12 cellular contexts compared by ENCODE assay signal in genomic region chr5:141529873-141530272, GRCh38. TPM values are rescaled to one million over a fixed set of nuclear protein-coding genes. Genes with fewer than 3 reads are reported as not detected.
DNase-seq lines count a peak whose midpoint lies in the region; ATAC-seq, FAIRE-seq and TF ChIP-seq lines count a peak whose summit lies in the region.
"Had no signal": no experiment of that assay in that cellular context is flagged by ENCODE, and none has a peak within 500 bp of the region (broad histone marks: within the 10 kb centered on the region; RNA-seq: fewer than 3 reads in every experiment).

No MANE protein-coding gene starts in this region.

- H3K9me3 ChIP-seq in GM12878 (replicated peaks; ENCODE audit: control insufficient read depth, insufficient read depth, low read length) (no peaks in the 10 kb centered on the region), thoracic aorta (no peaks in the 10 kb centered on the region), PC-9 (ENCODE audit: insufficient read depth, low read depth) (no peaks in the 10 kb centered on the region)

- H3F3A ChIP-seq in PC-9 (ENCODE audit: insufficient read depth, low read depth), result peaks cover 26% of the 10 kb centered on the region

- no peak for TF ChIP-seq CTCF in GM12878 (IDR thresholded peaks at IDR 0.05 in 2 of 3, conservative IDR thresholded peaks at IDR 0.05 in 1 of 3; ENCODE audit: control insufficient read depth in 2 of 3, extremely low read depth in 1 of 3, insufficient read depth in 1 of 3, low read depth in 3 of 3, low read length in 3 of 3)
- TF ChIP-seq CTCF in thoracic aorta (IDR thresholded peaks at IDR 0.05), result no peak
- no peak for TF ChIP-seq CTCF in PC-9 (conservative IDR thresholded peaks at IDR 0.05)

- intact Hi-C loops in GM12878 (cut with micrococcal nuclease; ENCODE audit: unreplicated experiment), result loop anchor here (1.0 kb wide), 1 partner anchor 16 kb away; no protein-coding TSS in a partner anchor
- intact Hi-C loops in PC-9 (cut with micrococcal nuclease; ENCODE audit: unreplicated experiment), result loop anchor here (10.0 kb wide), 1 partner anchor 205 kb away; the partner anchor contains the start of gene TAF7

- no peak for TF ChIP-seq EP300 in GM12878 (IDR thresholded peaks at IDR 0.05; ENCODE audit: borderline replicate concordance in 1 of 2, control insufficient read depth in 1 of 2, low read depth in 2 of 2, low read length in 2 of 2)

- TSS peak; percentile 51 for BruUV-seq in GM12878 (replicated peaks; lab: Mats Ljungman, UMichigan)
- no TSS peak for BruUV-seq in PC-9 (replicated peaks; lab: Mats Ljungman, UMichigan)

- H3K4me3 ChIP-seq in GM12878, result no peak overlapping the region
- H3K4me3 ChIP-seq in thoracic aorta, result no peak overlapping the region
- no peak overlapping the region for H3K4me3 ChIP-seq in PC-9

- no peak overlapping the region for H3K4me3 Mint-ChIP-seq in T-cell
- H3K4me3 Mint-ChIP-seq: activated naive CD4-positive, alpha-beta T cell treated with anti-CD3 and anti-CD28 coated beads, Interleukin-2, amount 50 U/mL, for 24 hours had no signal

- no peaks in the 10 kb centered on the region for H3K9me2 ChIP-seq in PC-9 (ENCODE audit: insufficient read depth)

- H3K36me3 ChIP-seq in GM12878 (ENCODE audit: control insufficient read depth in 2 of 2, insufficient read depth in 2 of 2, low read length in 1 of 2) (peaks cover 9 to 37% of the 10 kb centered on the region in 2 experiments), thoracic aorta (peaks cover 12% of the 10 kb centered on the region), PC-9 (ENCODE audit: low read depth) (peaks cover 29% of the 10 kb centered on the region; the same call in 1 of the 2 replicates)

- H3K9ac ChIP-seq in GM12878 (ENCODE audit: control insufficient read depth, insufficient read depth, low read length), result no peak overlapping the region

- RAD21 ChIA-PET in GM12878 (lab: Charles Lee; ENCODE audit: unreplicated experiment), result interaction anchor here (0.7 to 6.1 kb wide), 4 partner anchors 19 to 106 kb away, joined by 3 to 54 read pairs (median 13); partner anchors contain the start of genes PCDHGA12 and PCDHGC3

- no peak for TF ChIP-seq RAD21 in GM12878 (IDR thresholded peaks at IDR 0.05; ENCODE audit: insufficient read depth, low read depth, low read length)

- in situ Hi-C loops in GM12878 (cut with MboI), result loop anchor here (5.0 kb wide), 1 partner anchor 53 kb away; the partner anchor contains the start of gene PCDHGC3

- FAIRE-seq in GM12878 (lab: Jason Lieb, UNC), result peak; percentile 35

- POLR2A ChIA-PET in GM12878 (lab: Charles Lee) (no interaction called here), PC-9 (lab: Charles Lee; ENCODE audit: unreplicated experiment) (no interaction called here), T-cell (lab: Charles Lee) (no interaction called here)

- H3K4me1 Mint-ChIP-seq in T-cell, result peaks cover 11 to 15% (median 13%) of the 10 kb centered on the region in 3 donors

- CTCF ChIA-PET in GM12878 (lab: Yijun Ruan, JAX) (interaction anchor here (0.6 to 11.2 kb wide), 9 partner anchors 16 to 117 kb away, joined by 3 to 194 read pairs (median 14); partner anchors contain the start of genes PCDHGA10, PCDHGA11, PCDHGA12 and PCDHGB7), PC-9 (lab: Charles Lee) (no interaction called here), T-cell (lab: Charles Lee) (no interaction called here)

- no peaks in the 10 kb centered on the region for H3K79me2 ChIP-seq in GM12878 (ENCODE audit: control insufficient read depth, insufficient read depth, low read length)
- no peaks in the 10 kb centered on the region for H3K79me2 ChIP-seq in PC-9 (ENCODE audit: low read depth)

- H3K27me3 Mint-ChIP-seq in T-cell, result no peaks in the 10 kb centered on the region
- H3K27me3 Mint-ChIP-seq: activated naive CD4-positive, alpha-beta T cell treated with anti-CD3 and anti-CD28 coated beads, Interleukin-2, amount 50 U/mL, for 24 hours had no signal

- H2AFZ ChIP-seq in GM12878 (ENCODE audit: control insufficient read depth, low read depth, low read length), result no peak overlapping the region
- no peak overlapping the region for H2AFZ ChIP-seq in PC-9

- peaks cover 33% of the 10 kb centered on the region for H3K36me3 Mint-ChIP-seq in T-cell

- TF ChIP-seq POLR2A in GM12878 (IDR thresholded peaks at IDR 0.05; ENCODE audit: low read depth, low read length), result no peak

- peak overlapping the region; percentile 23 for H3K27ac ChIP-seq in GM12878 (ENCODE audit: control insufficient read depth, insufficient read depth)
- peak overlapping the region; percentile 72 to 74 for H3K27ac ChIP-seq in thoracic aorta
- H3K27ac ChIP-seq in PC-9, result no peak overlapping the region

- SMC1A ChIA-PET in GM12878 (lab: Charles Lee; ENCODE audit: uncharacterized antibody, unreplicated experiment), result interaction anchor here (0.7 to 13.7 kb wide), 8 partner anchors 8 to 160 kb away, joined by 3 to 176 read pairs (median 8); partner anchors contain the start of genes PCDHGA10, PCDHGB3 and PCDHGC3

- H4K20me1 ChIP-seq in GM12878 (ENCODE audit: control insufficient read depth, insufficient read depth) (no peaks in the 10 kb centered on the region), PC-9 (ENCODE audit: insufficient read depth) (no peaks in the 10 kb centered on the region)

- WGBS in GM12878 (ENCODE audit: insufficient coverage, insufficient replicate concordance, low lambda C conversion rate, missing lambda C conversion rate), result 1% methylated on average over 7 of the region's 7 CpGs

- no peak for DNase-seq in GM12878 (ENCODE audit: low read depth, low spot score)
- no peak for DNase-seq in thoracic aorta (ENCODE audit: low spot score)
- DNase-seq in PC-9, result no peak
- DNase-seq in T-cell, result no peak
- no peak for DNase-seq in SIG-M5 treated with dmso at 0.1 percent for 504 hours (lab: John Stamatoyannopoulos, UW; ENCODE audit: unreplicated experiment)
- DNase-seq: DMS 273 treated with DMSO at 0.1 percent for 48 hours, NCI-H2227 treated with DMSO at 0.1 percent for 48 hours, SHP77 treated with DMSO at 0.1 percent for 48 hours had no signal

- H3K4me1 ChIP-seq in GM12878 (ENCODE audit: control insufficient read depth, insufficient read depth, low read length) (peaks cover 34% of the 10 kb centered on the region), thoracic aorta (ENCODE audit: control insufficient read depth in 1 of 2, low read depth in 2 of 2) (peaks cover 11 to 27% of the 10 kb centered on the region in 2 donors), PC-9 (replicated peaks; ENCODE audit: insufficient read depth) (no peaks in the 10 kb centered on the region)

- H3K9me3 Mint-ChIP-seq in T-cell, result no peaks in the 10 kb centered on the region
- H3K9me3 Mint-ChIP-seq: activated naive CD4-positive, alpha-beta T cell treated with anti-CD3 and anti-CD28 coated beads, Interleukin-2, amount 50 U/mL, for 24 hours had no signal

- ATAC-seq in GM18909 (IDR thresholded peaks at IDR 0.05; ENCODE audit: poor library complexity, unreplicated experiment) (peak; percentile 46), HG02840 (IDR thresholded peaks at IDR 0.05; ENCODE audit: low FRiP score, unreplicated experiment) (peak; percentile 45), GM12878 (peak; percentile 62), thoracic aorta (ENCODE audit: insufficient number of reproducible peaks, low FRiP score, low read depth) (no peak), T-cell (replicated peaks in 1 of 4) (no peak)

- H3K4me2 ChIP-seq in GM12878 (ENCODE audit: control insufficient read depth, insufficient read depth), result peak overlapping the region; percentile 69
- H3K4me2 ChIP-seq in PC-9, result no peak overlapping the region

- H3K27me3 ChIP-seq in GM12878 (replicated peaks in 1 of 2; ENCODE audit: control insufficient read depth in 2 of 2, insufficient read depth in 2 of 2, low read length in 1 of 2) (no peaks in the 10 kb centered on the region), thoracic aorta (replicated peaks; ENCODE audit: insufficient read depth) (no peaks in the 10 kb centered on the region), PC-9 (ENCODE audit: insufficient read depth, low read depth) (no peaks in the 10 kb centered on the region)

- no peak overlapping the region for H3K27ac Mint-ChIP-seq in T-cell

RNA-seq across cellular contexts. Expression of gene PCDHGC5, which starts 41.0 kb away (rescaled TPM):
- total RNA-seq in GM12878 (2013; cell fraction: nucleolus; rRNA removed), result 4.6 and 4.9 TPM in 2 replicates
- total RNA-seq in GM12878 (2014; rRNA removed) (0.62 and 0.93 TPM in 2 replicates), GM12878 (2014; rRNA removed; fragmentation: Illumina TruSeq; extraction: Trizol) (0.46 and 0.58 TPM in 2 replicates), GM12878 (2021) (0.72 and 0.87 TPM in 2 replicates), thoracic aorta (1 to 10 TPM; 5.7 to 6.9 TPM), PC-9 (2021) (not detected in 2 replicates), T-cell (not detected)
- 0.08 TPM for polyA plus RNA-seq in GM12878 (2011; ENCODE audit: low read depth)
- polyA plus RNA-seq in GM12878 (2011; rRNA removed) (0.05 TPM in 1 of 2 replicates, not detected in the other), GM12878 (2014; fragmentation: Illumina TruSeq; extraction: Trizol) (0.14 and 0.15 TPM in 2 replicates), GM12878 (2014; fragmentation: Nextera tagmentation; extraction: Ambion mirVana) (not detected), GM12878 (2014; rRNA removed) (0.20 and 0.29 TPM in 2 replicates), GM12878 (2016; fragmentation: Nextera tagmentation; extraction: Ambion mirVana) (under 1 TPM; 0.05 to 0.06 TPM)
- not detected in 2 replicates for polyA plus RNA-seq in GM12878 (2011; cell fraction: cytosol; rRNA removed)
- polyA plus RNA-seq in GM12878 (2011; cell fraction: nucleus; rRNA removed), result 0.33 and 0.41 TPM in 2 replicates
- 0.05 and 0.06 TPM in 2 replicates for polyA plus RNA-seq in GM12878 (2012)
- 0.51 and 1.1 TPM in 2 replicates for polyA minus RNA-seq in GM12878 (2011; rRNA and poly(A)+ RNA removed)
- polyA minus RNA-seq in GM12878 (2011; cell fraction: cytosol; rRNA and poly(A)+ RNA removed), result 0.31 TPM in 1 of 2 replicates, not detected in the other
- 1.1 and 2.2 TPM in 2 replicates for polyA minus RNA-seq in GM12878 (2011; cell fraction: nucleus; rRNA and poly(A)+ RNA removed)
- total RNA-seq: mononuclear cell had no signal

RNA-seq across cellular contexts. Expression of gene PCDHGC4, which starts 45.0 kb away (rescaled TPM):
- 5.5 and 6.1 TPM in 2 replicates for total RNA-seq in GM12878 (2013; cell fraction: nucleolus; rRNA removed)
- 0.82 and 1.2 TPM in 2 replicates for total RNA-seq in GM12878 (2014; rRNA removed)
- 1.0 TPM in 2 replicates for total RNA-seq in GM12878 (2014; rRNA removed; fragmentation: Illumina TruSeq; extraction: Trizol)
- 1.1 TPM in 2 replicates for total RNA-seq in GM12878 (2021)
- 0.07 TPM for polyA plus RNA-seq in GM12878 (2011; ENCODE audit: low read depth)
- 0.03 and 0.04 TPM in 2 replicates for polyA plus RNA-seq in GM12878 (2011; rRNA removed)
- 0.03 TPM in 2 replicates for polyA plus RNA-seq in GM12878 (2011; cell fraction: cytosol; rRNA removed)
- 0.37 and 0.39 TPM in 2 replicates for polyA plus RNA-seq in GM12878 (2011; cell fraction: nucleus; rRNA removed)
- polyA plus RNA-seq in GM12878 (2012), result 0.15 and 0.18 TPM in 2 replicates
- polyA plus RNA-seq in GM12878 (2014; fragmentation: Illumina TruSeq; extraction: Trizol), result 0.54 and 0.55 TPM in 2 replicates
- polyA plus RNA-seq in GM12878 (2014; fragmentation: Nextera tagmentation; extraction: Ambion mirVana), result under 1 TPM; 0.13 to 0.18 TPM
- 0.58 and 0.61 TPM in 2 replicates for polyA plus RNA-seq in GM12878 (2014; rRNA removed)
- polyA plus RNA-seq in GM12878 (2016; fragmentation: Nextera tagmentation; extraction: Ambion mirVana), result under 1 TPM; 0.21 to 0.49 TPM
- polyA minus RNA-seq in GM12878 (2011; rRNA and poly(A)+ RNA removed), result 0.73 and 1.2 TPM in 2 replicates
- not detected in 2 replicates for polyA minus RNA-seq in GM12878 (2011; cell fraction: cytosol; rRNA and poly(A)+ RNA removed)
- 0.97 and 1.4 TPM in 2 replicates for polyA minus RNA-seq in GM12878 (2011; cell fraction: nucleus; rRNA and poly(A)+ RNA removed)
- 1 to 10 TPM; 6.4 to 7.9 TPM for total RNA-seq in thoracic aorta
- total RNA-seq in PC-9 (2021), result not detected in 2 replicates
- total RNA-seq in T-cell, result under 1 TPM in 2 of 5 donors, not detected in 3; 0.18 to 0.51 TPM

RNA-seq across cellular contexts. Expression of gene PCDHGC3, which starts 54.1 kb away (rescaled TPM):
- 9.8 and 12.7 TPM in 2 replicates for total RNA-seq in GM12878 (2013; cell fraction: nucleolus; rRNA removed)
- total RNA-seq in GM12878 (2014; rRNA removed), result 11.0 TPM in 2 replicates
- 6.3 TPM in 2 replicates for total RNA-seq in GM12878 (2014; rRNA removed; fragmentation: Illumina TruSeq; extraction: Trizol)
- 20.5 TPM in 2 replicates for total RNA-seq in GM12878 (2021)
- 5.8 TPM for polyA plus RNA-seq in GM12878 (2011; ENCODE audit: low read depth)
- 0.86 and 1.5 TPM in 2 replicates for polyA plus RNA-seq in GM12878 (2011; rRNA removed)
- polyA plus RNA-seq in GM12878 (2011; cell fraction: cytosol; rRNA removed), result 1.7 and 2.3 TPM in 2 replicates
- polyA plus RNA-seq in GM12878 (2011; cell fraction: nucleus; rRNA removed), result 1.5 and 2.3 TPM in 2 replicates
- 8.4 and 10.8 TPM in 2 replicates for polyA plus RNA-seq in GM12878 (2012)
- polyA plus RNA-seq in GM12878 (2014; fragmentation: Illumina TruSeq; extraction: Trizol), result 22.1 and 23.5 TPM in 2 replicates
- polyA plus RNA-seq in GM12878 (2014; fragmentation: Nextera tagmentation; extraction: Ambion mirVana), result under 1 TPM; 0.53 to 0.60 TPM
- polyA plus RNA-seq in GM12878 (2014; rRNA removed), result 13.1 and 14.5 TPM in 2 replicates
- 10 to 100 TPM; 14.7 to 22.0 TPM for polyA plus RNA-seq in GM12878 (2016; fragmentation: Nextera tagmentation; extraction: Ambion mirVana)
- 2.3 and 2.4 TPM in 2 replicates for polyA minus RNA-seq in GM12878 (2011; rRNA and poly(A)+ RNA removed)
- 0.94 and 1.9 TPM in 2 replicates for polyA minus RNA-seq in GM12878 (2011; cell fraction: cytosol; rRNA and poly(A)+ RNA removed)
- polyA minus RNA-seq in GM12878 (2011; cell fraction: nucleus; rRNA and poly(A)+ RNA removed), result 3.0 and 6.0 TPM in 2 replicates
- total RNA-seq in thoracic aorta, result 10 to 100 TPM; 61.3 to 99.9 TPM
- 0.50 and 0.53 TPM in 2 replicates for total RNA-seq in PC-9 (2021)
- under 1 TPM in 4 of 5 donors, not detected in 1; 0.12 to 0.30 (median 0.24) TPM for total RNA-seq in T-cell

Comparison
In these comparisons a context has a peak if more than half of its experiments do, and no peak if none do; other contexts are left out.
1. ATAC-seq: peak in GM18909 (single experiment), HG02840 (single experiment) and GM12878 (single experiment); none in thoracic aorta (single experiment) and T-cell (0 of 4).